1 cellular context compared by ENCODE assay signal in the genomic region with DNA sequence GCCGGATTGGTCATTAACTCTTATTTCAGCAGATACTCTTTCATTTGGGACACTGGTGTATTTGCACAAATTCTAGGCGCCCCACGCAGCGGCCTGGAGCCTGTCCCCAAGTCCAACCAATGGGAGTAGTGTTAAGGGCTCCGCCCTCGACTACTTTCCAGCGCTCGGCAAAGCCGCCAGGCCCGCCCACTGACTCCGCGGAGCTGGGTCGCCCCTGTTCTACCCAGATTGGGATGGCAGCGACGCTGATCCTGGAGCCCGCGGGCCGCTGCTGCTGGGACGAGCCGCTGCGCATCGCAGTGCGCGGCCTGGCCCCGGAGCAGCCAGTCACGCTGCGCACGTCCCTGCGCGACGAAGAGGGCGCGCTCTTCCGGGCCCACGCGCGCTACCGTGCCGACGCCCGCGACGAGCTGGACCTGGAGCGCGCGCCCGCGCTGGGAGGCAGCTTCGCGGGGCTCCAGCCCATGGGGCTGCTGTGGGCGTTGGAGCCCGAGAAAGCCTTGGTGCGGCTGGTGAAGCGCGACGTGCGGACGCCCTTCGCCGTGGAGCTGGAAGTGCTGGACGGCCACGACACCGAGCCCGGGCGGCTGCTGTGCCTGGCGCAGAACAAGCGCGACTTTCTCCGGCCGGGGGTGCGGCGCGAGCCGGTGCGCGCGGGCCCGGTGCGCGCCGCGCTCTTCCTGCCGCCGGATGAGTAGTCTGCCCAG.
TF ChIP-seq lines count a peak whose summit lies in the region.

ACOT6 (plus strand) TSS at position 179 of the 707 bp plus-strand sequence; CDS start at position 234, 55 bp downstream.

TF ChIP-seq in IMR-90, 13 proteins besides CTCF, POLR2A, EP300 and RAD21:
- TF ChIP-seq, protein P1, sequence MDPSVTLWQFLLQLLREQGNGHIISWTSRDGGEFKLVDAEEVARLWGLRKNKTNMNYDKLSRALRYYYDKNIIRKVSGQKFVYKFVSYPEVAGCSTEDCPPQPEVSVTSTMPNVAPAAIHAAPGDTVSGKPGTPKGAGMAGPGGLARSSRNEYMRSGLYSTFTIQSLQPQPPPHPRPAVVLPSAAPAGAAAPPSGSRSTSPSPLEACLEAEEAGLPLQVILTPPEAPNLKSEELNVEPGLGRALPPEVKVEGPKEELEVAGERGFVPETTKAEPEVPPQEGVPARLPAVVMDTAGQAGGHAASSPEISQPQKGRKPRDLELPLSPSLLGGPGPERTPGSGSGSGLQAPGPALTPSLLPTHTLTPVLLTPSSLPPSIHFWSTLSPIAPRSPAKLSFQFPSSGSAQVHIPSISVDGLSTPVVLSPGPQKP (IDR thresholded peaks at IDR 0.05; ENCODE audit: borderline replicate concordance, low read depth, low read length) = no peak
- TF ChIP-seq, protein P2, sequence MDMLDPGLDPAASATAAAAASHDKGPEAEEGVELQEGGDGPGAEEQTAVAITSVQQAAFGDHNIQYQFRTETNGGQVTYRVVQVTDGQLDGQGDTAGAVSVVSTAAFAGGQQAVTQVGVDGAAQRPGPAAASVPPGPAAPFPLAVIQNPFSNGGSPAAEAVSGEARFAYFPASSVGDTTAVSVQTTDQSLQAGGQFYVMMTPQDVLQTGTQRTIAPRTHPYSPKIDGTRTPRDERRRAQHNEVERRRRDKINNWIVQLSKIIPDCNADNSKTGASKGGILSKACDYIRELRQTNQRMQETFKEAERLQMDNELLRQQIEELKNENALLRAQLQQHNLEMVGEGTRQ (IDR thresholded peaks at IDR 0.05; ENCODE audit: low read depth, low read length) = no peak
- TF ChIP-seq RCOR1 (IDR thresholded peaks at IDR 0.05; ENCODE audit: insufficient replicate concordance, low read length) = no peak
- TF ChIP-seq CHD1 (IDR thresholded peaks at IDR 0.05; ENCODE audit: low read depth, low read length) = no peak
- no peak for TF ChIP-seq NFE2L2 (IDR thresholded peaks at IDR 0.05; ENCODE audit: low read depth, low read length)
- no peak; the same call in 1 of the 2 replicates for TF ChIP-seq MXI1 (IDR thresholded peaks at IDR 0.05; ENCODE audit: borderline replicate concordance, low read depth, low read length)
- TF ChIP-seq FOS (IDR thresholded peaks at IDR 0.05; ENCODE audit: low read depth, low read length) = no peak
- TF ChIP-seq MAZ (IDR thresholded peaks at IDR 0.05; ENCODE audit: borderline replicate concordance, low read depth, low read length) = no peak
- no peak for TF ChIP-seq CEBPB (IDR thresholded peaks at IDR 0.05; ENCODE audit: low read depth, low read length)
- TF ChIP-seq RFX5 (IDR thresholded peaks at IDR 0.05; ENCODE audit: low read depth, low read length) = no peak
- no peak for TF ChIP-seq SMC3 (IDR thresholded peaks at IDR 0.05; ENCODE audit: low read depth, low read length)
- TF ChIP-seq BHLHE40 (IDR thresholded peaks at IDR 0.05; ENCODE audit: low read depth, low read length) = no peak
- TF ChIP-seq MAFK (IDR thresholded peaks at IDR 0.05; ENCODE audit: low read depth, low read length) = no peak
TF ChIP-seq in IMR-90: peak in this region for 0.
